ENCODE assay signal across 19 cellular contexts in genomic region chr1:1303736-1304135, GRCh38. TPM values are rescaled to one million over a fixed set of nuclear protein-coding genes. Genes with fewer than 3 reads are reported as not detected.
DNase-seq lines count a peak whose midpoint lies in the region; ATAC-seq, FAIRE-seq and TF ChIP-seq lines count a peak whose summit lies in the region.
"Had no signal": no experiment of that assay in that cellular context is flagged by ENCODE, and none has a peak within 500 bp of the region (broad histone marks: within the 10 kb centered on the region; RNA-seq: fewer than 3 reads in every experiment).

No MANE protein-coding gene starts in this region.

- H4K20me1 ChIP-seq in keratinocyte (ENCODE audit: control insufficient read depth, extremely low read depth, insufficient read depth, low read length): no peaks in the 10 kb centered on the region

- dilution Hi-C loops in keratinocyte (cut with MboI; ENCODE audit: extremely low pct_ligation_motif_present, low sequenced_read_pairs): no loop called here

- H2AFZ ChIP-seq in keratinocyte (ENCODE audit: control insufficient read depth, low read length): no peak overlapping the region

- peaks cover 26% of the 10 kb centered on the region for H3K4me1 Mint-ChIP-seq in brain
- H3K4me1 Mint-ChIP-seq in Calu3 (ENCODE audit: low read depth, unreplicated experiment): no peaks in the 10 kb centered on the region

- H3K4me1 ChIP-seq in keratinocyte (ENCODE audit: control insufficient read depth, extremely low read depth, insufficient read depth, low read length) (peaks cover 46% of the 10 kb centered on the region), suprapubic skin (peaks cover 61% of the 10 kb centered on the region)

- H3K36me3 ChIP-seq in keratinocyte (ENCODE audit: control insufficient read depth in 2 of 2, extremely low read depth in 1 of 2, insufficient read depth in 2 of 2, low read length in 2 of 2) (peaks cover 0 to 1% of the 10 kb centered on the region in 2 experiments), suprapubic skin (peaks cover 17% of the 10 kb centered on the region)
- H3K36me3 ChIP-seq: HAP-1 had no signal

- H3K27me3 Mint-ChIP-seq in brain: peaks cover 9% of the 10 kb centered on the region
- no peaks in the 10 kb centered on the region for H3K27me3 Mint-ChIP-seq in Calu3 (ENCODE audit: unreplicated experiment)
- H3K27me3 Mint-ChIP-seq: activated naive CD8-positive, alpha-beta T cell treated with anti-CD3 and anti-CD28 coated beads, Interleukin-2, amount 10 ng/mL, durations not matched to agents 7 days and 5 days; CD4-positive, alpha-beta memory T cell had no signal

- H3K27ac ChIP-seq in keratinocyte (ENCODE audit: control insufficient read depth, insufficient read depth, low read length) (peak overlapping the region; percentile 91), suprapubic skin (peak overlapping the region; percentile 93)

- H3K27me3 ChIP-seq in keratinocyte (ENCODE audit: control insufficient read depth, extremely low read depth, insufficient read depth, low read length) (no peaks in the 10 kb centered on the region), suprapubic skin (no peaks in the 10 kb centered on the region)

- peak overlapping the region in 2 of 5 experiments; percentile 72 to 87 for H3K27ac Mint-ChIP-seq in brain
- no peak overlapping the region for H3K27ac Mint-ChIP-seq in Calu3 (ENCODE audit: unreplicated experiment)
- H3K27ac Mint-ChIP-seq: CD4-positive, alpha-beta memory T cell had no signal

- 80% methylated on average over 2 of the region's 13 CpGs for WGBS in suprapubic skin

- H3K9me3 ChIP-seq in keratinocyte (ENCODE audit: control insufficient read depth, low read depth, low read length) (no peaks in the 10 kb centered on the region), suprapubic skin (no peaks in the 10 kb centered on the region)
- H3K9me3 ChIP-seq: HAP-1, mucosa of descending colon had no signal

- TF ChIP-seq POLR2A in suprapubic skin (IDR thresholded peaks at IDR 0.05): no peak

- BruUV-seq in Calu3 (replicated peaks; lab: Mats Ljungman, UMichigan): no TSS peak

- H3K9me3 Mint-ChIP-seq in brain: no peaks in the 10 kb centered on the region
- H3K9me3 Mint-ChIP-seq in Calu3 (ENCODE audit: low read depth, unreplicated experiment): no peaks in the 10 kb centered on the region
- H3K9me3 Mint-ChIP-seq: activated naive CD8-positive, alpha-beta T cell treated with anti-CD3 and anti-CD28 coated beads, Interleukin-2, amount 10 ng/mL, durations not matched to agents 7 days and 5 days had no signal

- DNase-seq in NCI-H82 (lab: John Stamatoyannopoulos, UW): peak; percentile 61
- DNase-seq in NCI-H82 treated with DMSO at 0.1 percent for 48 hours (lab: John Stamatoyannopoulos, UW; ENCODE audit: unreplicated experiment): no peak
- DNase-seq in keratinocyte (ENCODE audit: low read depth, low spot score): no peak
- DNase-seq in suprapubic skin (ENCODE audit: low spot score in 2 of 2): no peak
- no peak for DNase-seq in activated CD4-positive, alpha-beta T cell treated with anti-CD3 and anti-CD28 coated beads for 48 hours
- no peak for DNase-seq in Calu3
- DNase-seq: activated CD4-positive, alpha-beta T cell treated with anti-CD3 and anti-CD28 coated beads, Interleukin-2, amount 50 U/mL, for 48 hours; activated naive CD8-positive, alpha-beta T cell treated with anti-CD3 and anti-CD28 coated beads, Interleukin-2, amount 10 ng/mL, durations not matched to agents 7 days and 5 days; CD4-positive, alpha-beta memory T cell; DND-41; mucosa of descending colon; NCI-H1092 treated with DMSO at 0.1 percent for 48 hours; stimulated activated CD4-positive, alpha-beta T cell treated with anti-CD3 and anti-CD28 coated beads, Interleukin-4, amount 100 ng/mL, for 1 hour had no signal

- TF ChIP-seq CTCF in brain (conservative IDR thresholded peaks at IDR 0.05): no peak
- TF ChIP-seq CTCF in keratinocyte (optimal IDR thresholded peaks at IDR 0.05 in 1 of 3, IDR thresholded peaks at IDR 0.05 in 1 of 3, conservative IDR thresholded peaks at IDR 0.05 in 1 of 3; ENCODE audit: extremely low read depth in 1 of 3, insufficient read depth in 2 of 3, low read length in 3 of 3): no peak
- TF ChIP-seq CTCF in suprapubic skin (IDR thresholded peaks at IDR 0.05): no peak
- TF ChIP-seq CTCF in Calu3 (IDR thresholded peaks at IDR 0.05; ENCODE audit: unreplicated experiment): no peak

- H3K36me3 Mint-ChIP-seq in brain (no peaks in the 10 kb centered on the region), Calu3 (ENCODE audit: insufficient read depth, unreplicated experiment) (peaks cover 38% of the 10 kb centered on the region)
- H3K36me3 Mint-ChIP-seq: activated naive CD8-positive, alpha-beta T cell treated with anti-CD3 and anti-CD28 coated beads, Interleukin-2, amount 10 ng/mL, durations not matched to agents 7 days and 5 days had no signal

- H3K9me1 ChIP-seq in keratinocyte (ENCODE audit: control insufficient read depth, extremely low read depth, insufficient read depth, low read length): no peaks in the 10 kb centered on the region

- no peak for ATAC-seq in GM19035 (IDR thresholded peaks at IDR 0.05; ENCODE audit: unreplicated experiment)
- ATAC-seq: mucosa of descending colon had no signal

- CTCF ChIA-PET in Calu3 (lab: Charles Lee): no interaction called here

- peak overlapping the region; percentile 71 for H3K4me2 ChIP-seq in keratinocyte (ENCODE audit: control insufficient read depth, extremely low read depth, insufficient read depth, low read depth, low read length)

- intact Hi-C loops in Calu3 (cut with micrococcal nuclease; ENCODE audit: unreplicated experiment): no loop called here

- TF ChIP-seq EP300 in suprapubic skin (IDR thresholded peaks at IDR 0.05): no peak

- H3K4me3 ChIP-seq in keratinocyte (ENCODE audit: control insufficient read depth in 2 of 3, extremely low read depth in 1 of 3, insufficient read depth in 2 of 3, low read depth in 1 of 3, low read length in 3 of 3): no peak overlapping the region
- H3K4me3 ChIP-seq in suprapubic skin: peak overlapping the region; percentile 65
- H3K4me3 ChIP-seq: HAP-1, mucosa of descending colon had no signal

- H3K4me3 Mint-ChIP-seq in brain: peak overlapping the region in 4 of 5 experiments; percentile 22 to 59 (median 54)
- H3K4me3 Mint-ChIP-seq in Calu3 (ENCODE audit: low read depth, unreplicated experiment): no peak overlapping the region
- H3K4me3 Mint-ChIP-seq: CD4-positive, alpha-beta memory T cell had no signal

- FAIRE-seq in keratinocyte (lab: Jason Lieb, UNC): no peak
- FAIRE-seq: bronchial epithelial cell, GM18507, RCC 7860 had no signal

- peaks cover 15% of the 10 kb centered on the region for H3K79me2 ChIP-seq in keratinocyte (ENCODE audit: control insufficient read depth, insufficient read depth, low read length)

- peak overlapping the region; percentile 68 for H3K9ac ChIP-seq in keratinocyte (ENCODE audit: control insufficient read depth, extremely low read depth, insufficient read depth, low read length)

RNA-seq across cellular contexts. Expression of gene ACAP3, which starts 4.0 kb away (rescaled TPM):
- 47.9 TPM for polyA plus RNA-seq in brain (ENCODE audit: insufficient read depth, low read depth, low replicate concordance)
- polyA plus RNA-seq in keratinocyte: 13.4 to 45.8 TPM (median 17.4 TPM) in 3 replicates
- polyA plus RNA-seq in keratinocyte (2011; ENCODE audit: low read depth): 11.6 TPM
- 6.8 and 11.9 TPM in 2 replicates for polyA plus RNA-seq in keratinocyte (2011; cell fraction: cytosol; rRNA removed)
- polyA plus RNA-seq in keratinocyte (2011; cell fraction: nucleus; rRNA removed): 114 and 161 TPM in 2 replicates
- polyA plus RNA-seq in keratinocyte (2012; ENCODE audit: low replicate concordance): 23.3 TPM in 2 replicates
- polyA minus RNA-seq in keratinocyte: 19.9 to 32.3 TPM (median 29.2 TPM) in 3 replicates
- 55.4 TPM for polyA minus RNA-seq in keratinocyte (2011; cell fraction: cytosol; rRNA and poly(A)+ RNA removed)
- 47.2 and 52.3 TPM in 2 replicates for polyA minus RNA-seq in keratinocyte (2011; cell fraction: nucleus; rRNA and poly(A)+ RNA removed)
- total RNA-seq in suprapubic skin: 100 to 1,000 TPM; 112 to 309 (median 148) TPM
- total RNA-seq in Calu3 (2022): 41.1 and 48.3 TPM in 2 replicates

RNA-seq across cellular contexts. Expression of gene PUSL1, which starts 4.7 kb away (rescaled TPM):
- polyA plus RNA-seq in brain (ENCODE audit: insufficient read depth, low read depth, low replicate concordance) (13.6 TPM), keratinocyte (11.4 to 20.5 TPM (median 14.9 TPM) in 3 replicates)
- 2.0 TPM for polyA plus RNA-seq in keratinocyte (2011; ENCODE audit: low read depth)
- 8.6 and 26.5 TPM in 2 replicates for polyA plus RNA-seq in keratinocyte (2011; cell fraction: cytosol; rRNA removed)
- polyA plus RNA-seq in keratinocyte (2011; cell fraction: nucleus; rRNA removed): 12.2 and 16.8 TPM in 2 replicates
- polyA plus RNA-seq in keratinocyte (2012; ENCODE audit: low replicate concordance): 9.1 and 19.4 TPM in 2 replicates
- polyA minus RNA-seq in keratinocyte: 3.8 to 11.5 TPM (median 4.9 TPM) in 3 replicates
- polyA minus RNA-seq in keratinocyte (2011; cell fraction: cytosol; rRNA and poly(A)+ RNA removed): 22.4 TPM
- polyA minus RNA-seq in keratinocyte (2011; cell fraction: nucleus; rRNA and poly(A)+ RNA removed): 7.5 and 17.3 TPM in 2 replicates
- total RNA-seq in suprapubic skin (10 to 100 TPM; 16.9 to 56.4 (median 36.4) TPM), Calu3 (2022) (22.7 and 24.7 TPM in 2 replicates)

RNA-seq across cellular contexts. Expression of gene INTS11, which starts 20.7 kb away (rescaled TPM):
- 97.8 TPM for polyA plus RNA-seq in brain (ENCODE audit: insufficient read depth, low read depth, low replicate concordance)
- polyA plus RNA-seq in keratinocyte: 70.4 to 89.8 TPM (median 76.9 TPM) in 3 replicates
- 33.3 TPM for polyA plus RNA-seq in keratinocyte (2011; ENCODE audit: low read depth)
- 53.8 and 70.3 TPM in 2 replicates for polyA plus RNA-seq in keratinocyte (2011; cell fraction: cytosol; rRNA removed)
- polyA plus RNA-seq in keratinocyte (2011; cell fraction: nucleus; rRNA removed): 165 and 204 TPM in 2 replicates
- polyA plus RNA-seq in keratinocyte (2012; ENCODE audit: low replicate concordance): 69.7 and 83.9 TPM in 2 replicates
- polyA minus RNA-seq in keratinocyte: 73.3 to 216 TPM (median 94.2 TPM) in 3 replicates
- 63.5 TPM for polyA minus RNA-seq in keratinocyte (2011; cell fraction: cytosol; rRNA and poly(A)+ RNA removed)
- polyA minus RNA-seq in keratinocyte (2011; cell fraction: nucleus; rRNA and poly(A)+ RNA removed): 66.9 and 70.7 TPM in 2 replicates
- 100 to 1,000 TPM; 105 to 242 (median 151) TPM for total RNA-seq in suprapubic skin
- total RNA-seq in Calu3 (2022): 110 and 117 TPM in 2 replicates

RNA-seq across cellular contexts. Expression of gene CPTP, which starts 20.9 kb away (rescaled TPM):
- polyA plus RNA-seq in brain (ENCODE audit: insufficient read depth, low read depth, low replicate concordance): 28.2 TPM
- 5.8 to 14.0 TPM (median 11.8 TPM) in 3 replicates for polyA plus RNA-seq in keratinocyte
- 4.4 TPM for polyA plus RNA-seq in keratinocyte (2011; ENCODE audit: low read depth)
- 9.4 and 26.1 TPM in 2 replicates for polyA plus RNA-seq in keratinocyte (2011; cell fraction: cytosol; rRNA removed)
- polyA plus RNA-seq in keratinocyte (2011; cell fraction: nucleus; rRNA removed): 8.9 and 14.9 TPM in 2 replicates
- polyA plus RNA-seq in keratinocyte (2012; ENCODE audit: low replicate concordance): 20.3 and 26.7 TPM in 2 replicates
- 3.9 to 12.4 TPM (median 7.6 TPM) in 3 replicates for polyA minus RNA-seq in keratinocyte
- polyA minus RNA-seq in keratinocyte (2011; cell fraction: cytosol; rRNA and poly(A)+ RNA removed): 65.6 TPM
- polyA minus RNA-seq in keratinocyte (2011; cell fraction: nucleus; rRNA and poly(A)+ RNA removed): 11.9 and 14.7 TPM in 2 replicates
- total RNA-seq in suprapubic skin: 10 to 100 TPM; 32.5 to 60.4 (median 54.3) TPM
- total RNA-seq in Calu3 (2022): 20.1 and 23.7 TPM in 2 replicates

RNA-seq across cellular contexts. Expression of gene SCNN1D, which starts 23.5 kb away (rescaled TPM):
- polyA plus RNA-seq in brain (ENCODE audit: insufficient read depth, low read depth, low replicate concordance) (1.4 TPM), keratinocyte (0.08 to 0.32 TPM (median 0.16 TPM) in 3 replicates)
- polyA plus RNA-seq in keratinocyte (2011; ENCODE audit: low read depth): 0.16 TPM
- 0.04 and 0.05 TPM in 2 replicates for polyA plus RNA-seq in keratinocyte (2011; cell fraction: cytosol; rRNA removed)
- 0.94 and 1.3 TPM in 2 replicates for polyA plus RNA-seq in keratinocyte (2011; cell fraction: nucleus; rRNA removed)
- 0.44 and 0.93 TPM in 2 replicates for polyA plus RNA-seq in keratinocyte (2012; ENCODE audit: low replicate concordance)
- polyA minus RNA-seq in keratinocyte: not detected in 3 replicates
- not detected for polyA minus RNA-seq in keratinocyte (2011; cell fraction: cytosol; rRNA and poly(A)+ RNA removed)
- 0.32 and 0.39 TPM in 2 replicates for polyA minus RNA-seq in keratinocyte (2011; cell fraction: nucleus; rRNA and poly(A)+ RNA removed)
- total RNA-seq in suprapubic skin (1 to 10 TPM; 1.5 to 4.7 (median 2.6) TPM), Calu3 (2022) (2.5 and 4.1 TPM in 2 replicates)
